In the genomic region with DNA sequence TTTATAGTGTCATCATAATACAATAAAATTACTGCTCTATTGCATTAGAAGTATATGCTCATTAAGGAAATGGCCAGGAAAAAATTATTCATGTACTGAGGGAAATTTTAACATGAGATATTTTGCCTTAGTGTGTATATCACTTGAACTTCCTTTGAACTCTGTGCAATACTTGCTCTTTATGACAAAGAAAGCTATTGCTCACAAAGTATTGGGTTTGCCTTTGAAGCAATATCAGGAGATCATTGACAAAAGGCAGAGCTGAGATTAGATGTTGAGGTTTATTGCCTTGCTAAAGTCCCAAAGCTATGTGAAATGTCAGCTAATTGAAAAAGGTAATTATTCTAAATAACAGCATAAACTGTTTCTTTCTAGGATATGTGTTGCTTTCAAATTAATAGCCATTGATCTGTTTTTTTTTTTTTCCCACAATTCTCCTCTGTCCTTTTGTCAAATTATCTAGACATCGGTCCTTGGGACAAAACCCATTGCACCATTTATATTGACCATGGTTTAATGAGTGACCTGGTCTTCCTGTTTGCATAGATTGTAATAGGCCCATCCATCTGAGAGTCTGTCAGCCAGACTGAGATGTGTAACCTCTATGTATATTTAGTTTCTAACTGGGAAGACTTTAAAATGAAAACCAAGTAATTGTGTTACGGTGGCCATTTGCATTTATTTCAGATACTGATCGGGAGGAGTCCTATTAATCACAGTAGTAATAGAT, we compare ENCODE assay signal across 23 cellular contexts.
"Had no signal": no experiment of that assay in that cellular context is flagged by ENCODE, and none has a peak within 500 bp of the region (broad histone marks: within the 10 kb centered on the region; RNA-seq: fewer than 3 reads in every experiment).

No MANE protein-coding gene starts in this region.

- H3K9me3 ChIP-seq: heart left ventricle, psoas muscle, testis, tibial nerve, upper lobe of right lung, vagina had no signal

- DNase-seq: effector CD4-positive, alpha-beta T cell; heart left ventricle; hypothalamus; kidney glomerular epithelial cell; mammary epithelial cell; nucleus accumbens; psoas muscle; retina; stimulated activated CD4-positive, alpha-beta T cell treated with anti-CD3 and anti-CD28 coated beads, Interleukin-2, amount 100 ng/mL, for 24 hours; stimulated activated CD4-positive, alpha-beta T cell treated with anti-CD3 and anti-CD28 coated beads, Interleukin-4, amount 100 ng/mL, for 4 hours; stimulated activated naive B cell treated with anti-CD40 and anti-IgM and Interleukin-4, amounts not matched to agents 10 μg/mL and 1 μg/mL and 100 μg/mL, for 72 hours; stimulated activated naive CD8-positive, alpha-beta T cell treated with anti-CD3 and anti-CD28 coated beads, Interleukin-15, amount 100 ng/mL, for 72 hours; testis; upper lobe of right lung had no signal

- ATAC-seq: esophagus mucosa; heart left ventricle; left lobe of liver; natural killer cell treated with Interleukin-12 subunit alpha and Interleukin-12 subunit beta and Interleukin-15 and Interleukin-18, amount 100 ng/mL, for 72 hours; psoas muscle; sciatic nerve; stimulated activated naive B cell treated with anti-CD40 and anti-IgM and Interleukin-4, amounts not matched to agents 10 μg/mL and 1 μg/mL and 100 μg/mL, for 72 hours; stimulated activated naive CD8-positive, alpha-beta T cell treated with anti-CD3 and anti-CD28 coated beads, Interleukin-15, amount 100 ng/mL, for 72 hours; upper lobe of right lung had no signal

- H3K4me3 ChIP-seq: coronary artery, heart left ventricle, neural progenitor cell, psoas muscle, testis, tibial nerve, upper lobe of right lung, vagina had no signal

- H3K4me1 ChIP-seq: heart left ventricle, neural progenitor cell, parathyroid adenoma, psoas muscle, testis, tibial nerve, upper lobe of right lung, vagina had no signal

- H3K36me3 ChIP-seq: heart left ventricle, neural progenitor cell, tibial nerve, upper lobe of right lung, vagina had no signal
